Comparison of ENCODE assay signal across 10 cellular contexts in the genomic region with DNA sequence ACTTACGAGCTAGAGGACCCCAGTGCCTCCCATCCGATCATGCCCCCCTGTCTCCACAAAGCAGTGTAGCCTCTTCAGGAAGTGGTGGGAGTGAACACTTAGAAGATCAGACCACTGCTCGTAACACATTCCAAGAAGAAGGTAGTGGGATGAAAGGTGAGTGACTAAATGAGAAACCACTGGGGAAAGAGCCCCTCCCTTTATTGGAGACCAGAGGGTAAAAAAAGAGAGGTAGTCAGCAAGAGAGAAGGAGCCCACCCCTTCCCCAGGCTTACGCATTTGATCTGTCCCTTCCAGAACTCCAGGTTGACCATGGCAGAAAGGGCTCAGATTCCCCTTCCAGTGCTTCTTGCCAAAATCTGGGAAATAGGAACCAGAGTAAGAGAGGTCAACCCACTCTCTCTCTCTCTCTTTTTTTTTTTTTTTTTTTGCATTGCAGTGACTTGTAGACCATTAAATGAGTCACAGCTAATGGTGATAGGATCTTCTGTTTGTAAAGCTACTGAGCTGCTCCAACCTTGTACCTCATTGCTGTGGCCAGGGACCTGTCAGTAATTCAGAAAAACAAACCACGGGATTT.
DNase-seq lines count a peak whose midpoint lies in the region; ATAC-seq and TF ChIP-seq lines count a peak whose summit lies in the region.
"Had no signal": no experiment of that assay in that cellular context is flagged by ENCODE, and none has a peak within 500 bp of the region (broad histone marks: within the 10 kb centered on the region; RNA-seq: fewer than 3 reads in every experiment).

No MANE protein-coding gene starts in this region.

- WGBS in psoas muscle, 3 donors: 69 to 80% (median 71%) methylated on average over 5 of the region's 5 CpGs

- ATAC-seq in activated CD4-positive, CD25-positive, alpha-beta regulatory T cell treated with anti-CD3 and anti-CD28 coated beads, Interleukin-2, amount 50 U/mL, for 24 hours: peak; percentile 70 to 74
- ATAC-seq in PC-3 (peak; percentile 81), psoas muscle (peak; percentile 46 to 71 (median 58)), HG02642 (IDR thresholded peaks at IDR 0.05; ENCODE audit: poor library complexity, unreplicated experiment) (no peak), GM21717 (IDR thresholded peaks at IDR 0.05; ENCODE audit: unreplicated experiment) (no peak)
- ATAC-seq: upper lobe of right lung had no signal

- H3K9ac ChIP-seq in PC-3 (ENCODE audit: low read length): peak overlapping the region; percentile 73

- peaks cover 10% of the 10 kb centered on the region for H3F3A ChIP-seq in PC-3 (ENCODE audit: low read length, unreplicated experiment)

- H3K9me2 ChIP-seq in PC-3 (replicated peaks; ENCODE audit: low read length): no peaks in the 10 kb centered on the region

- H3K27me3 ChIP-seq in PC-3 (ENCODE audit: low read length) (no peaks in the 10 kb centered on the region), brain microvascular endothelial cell (replicated peaks) (no peaks in the 10 kb centered on the region), psoas muscle (ENCODE audit: insufficient read depth in 3 of 3, low read length in 2 of 3) (no peaks in the 10 kb centered on the region)
- H3K27me3 ChIP-seq: upper lobe of right lung had no signal

- peak overlapping the region; percentile 3; the same call in 1 of the 2 replicates for H2AFZ ChIP-seq in PC-3 (ENCODE audit: low read length)

- in situ Hi-C loops in brain microvascular endothelial cell (cut with HindIII; ENCODE audit: low pct_ligation_motif_present, low sequenced_read_pairs): no loop called here

- peaks cover 6% of the 10 kb centered on the region; the same call in 1 of the 2 replicates for H3K79me2 ChIP-seq in PC-3 (ENCODE audit: low read length)

- DNase-seq in activated CD4-positive, CD25-positive, alpha-beta regulatory T cell treated with anti-CD3 and anti-CD28 coated beads, Interleukin-2, amount 50 U/mL, for 72 hours: no peak
- DNase-seq in PC-3 (peak; percentile 94), brain microvascular endothelial cell (peak; percentile 24), psoas muscle (peak in 1 of 2 donors; percentile 48), GDM1 (lab: John Stamatoyannopoulos, UW) (no peak)
- DNase-seq: stimulated activated CD4-positive, alpha-beta T cell treated with anti-CD3 and anti-CD28 coated beads, Interleukin-4, amount 100 ng/mL, for 4 hours; upper lobe of right lung had no signal

- no peaks in the 10 kb centered on the region for H4K20me1 ChIP-seq in PC-3 (ENCODE audit: low read length)

- no TSS peak for BruUV-seq in PC-3 (replicated peaks; lab: Mats Ljungman, UMichigan)

- intact Hi-C loops in PC-3 (cut with micrococcal nuclease) (loop anchor here (5.0 kb wide), 2 partner anchors 45 to 85 kb away; no protein-coding TSS in a partner anchor), psoas muscle (cut with DNase I) (loop anchor here (5.0 kb wide), 1 partner anchor 35 kb away; no protein-coding TSS in a partner anchor)

- H3K36me3 ChIP-seq in PC-3 (ENCODE audit: low read depth, low read length) (no peaks in the 10 kb centered on the region), brain microvascular endothelial cell (replicated peaks) (no peaks in the 10 kb centered on the region), psoas muscle (ENCODE audit: insufficient read depth in 1 of 2, low read depth in 1 of 2) (peaks cover 0 to 6% of the 10 kb centered on the region in 2 donors)
- H3K36me3 ChIP-seq: upper lobe of right lung had no signal

- POLR2A ChIA-PET in PC-3 (lab: Charles Lee; ENCODE audit: unreplicated experiment): interaction anchor here (0.6 to 1.4 kb wide), 8 partner anchors 16 to 340 kb away, joined by 3 to 16 read pairs (median 6); partner anchors contain the start of genes CDKN3 and MAPK1IP1L

- peak overlapping the region; percentile 83 for H3K4me2 ChIP-seq in PC-3 (ENCODE audit: low read length)

- CTCF ChIA-PET in PC-3 (lab: Charles Lee): interaction anchor here (0.6 kb wide), 3 partner anchors 36 to 173 kb away, joined by 3 to 12 read pairs (median 3); no protein-coding TSS in a partner anchor

- H3K4me1 ChIP-seq in PC-3 (ENCODE audit: insufficient read depth, low read length) (peaks cover 37% of the 10 kb centered on the region), psoas muscle (peaks cover 32% of the 10 kb centered on the region)

- H3K9me3 ChIP-seq in PC-3 (ENCODE audit: low read length) (no peaks in the 10 kb centered on the region), psoas muscle (no peaks in the 10 kb centered on the region)
- H3K9me3 ChIP-seq: upper lobe of right lung had no signal

- H3K27ac ChIP-seq in PC-3 (ENCODE audit: low read length): peak overlapping the region; percentile 91
- no peak overlapping the region for H3K27ac ChIP-seq in brain microvascular endothelial cell
- peak overlapping the region; percentile 65 for H3K27ac ChIP-seq in psoas muscle
- H3K27ac ChIP-seq: upper lobe of right lung had no signal

- H3K4me3 ChIP-seq in PC-3 (ENCODE audit: low read length) (peak overlapping the region; percentile 50), brain microvascular endothelial cell (ENCODE audit: low read depth, low read length) (no peak overlapping the region), psoas muscle (no peak overlapping the region)
- H3K4me3 ChIP-seq: upper lobe of right lung had no signal

- no peak for TF ChIP-seq CTCF in PC-3 (conservative IDR thresholded peaks at IDR 0.05; ENCODE audit: low read depth, low read length)
- no peak for TF ChIP-seq CTCF in brain microvascular endothelial cell (IDR thresholded peaks at IDR 0.05; ENCODE audit: low read depth, low read length, missing control alignments)
- no peak for TF ChIP-seq CTCF in psoas muscle (IDR thresholded peaks at IDR 0.05)

Comparison
In these comparisons a context has a peak if more than half of its experiments do, and no peak if none do; other contexts are left out.
1. ATAC-seq: peak in activated CD4-positive, CD25-positive, alpha-beta regulatory T cell treated with anti-CD3 and anti-CD28 coated beads, Interleukin-2, amount 50 U/mL, for 24 hours (2 of 2), PC-3 (single experiment) and psoas muscle (4 of 4); none in HG02642 (single experiment) and GM21717 (single experiment).
2. DNase-seq: peak in PC-3 (single experiment) and brain microvascular endothelial cell (single experiment); none in activated CD4-positive, CD25-positive, alpha-beta regulatory T cell treated with anti-CD3 and anti-CD28 coated beads, Interleukin-2, amount 50 U/mL, for 72 hours (single experiment) and GDM1 (single experiment).